In genomic region chr12:54385251-54385914, GRCh38 we compare ENCODE assay signal across 8 cellular contexts. TPM values are rescaled to one million over a fixed set of nuclear protein-coding genes. Genes with fewer than 3 reads are reported as not detected.
A peak's percentile ranks its signal among the peaks of the same experiment; 100 is the strongest.
DNase-seq lines count a peak whose midpoint lies in the region; ATAC-seq and TF ChIP-seq lines count a peak whose summit lies in the region.

No MANE protein-coding gene starts in this region.

- no peak overlapping the region for H3K9ac ChIP-seq in neuronal stem cell (ENCODE audit: low read depth, low read length, poor library complexity)

- H3K36me3 ChIP-seq in neuronal stem cell (replicated peaks in 1 of 2; ENCODE audit: control insufficient read depth in 2 of 2, insufficient read depth in 2 of 2, low read length in 2 of 2) = peaks cover 0 to 2% of the 10 kb centered on the region in 2 donors

- peak overlapping the region; percentile 76 for H2AFZ ChIP-seq in neuronal stem cell (ENCODE audit: low read length)

- H4K91ac ChIP-seq in neuronal stem cell (ENCODE audit: low read depth, low read length, poor library complexity) = no peak overlapping the region

- H3K4me1 ChIP-seq in neuronal stem cell (ENCODE audit: control insufficient read depth in 2 of 2, insufficient read depth in 1 of 2, low read depth in 1 of 2, low read length in 2 of 2) = peaks cover 46 to 51% of the 10 kb centered on the region in 2 donors

- intact Hi-C loops in activated CD8-positive, alpha-beta T cell treated with anti-CD3 and anti-CD28 coated beads for 36 hours (cut with micrococcal nuclease) = no loop called here

- no peak overlapping the region for H2BK12ac ChIP-seq in neuronal stem cell (ENCODE audit: low read length)

- H2BK5ac ChIP-seq in neuronal stem cell (ENCODE audit: low read length) = peak overlapping the region; percentile 33

- no peak overlapping the region for H3K4me3 ChIP-seq in neuronal stem cell (ENCODE audit: low read length in 2 of 2)

- H3K27ac Mint-ChIP-seq in activated CD8-positive, alpha-beta T cell treated with anti-CD3 and anti-CD28 coated beads for 36 hours = no peak overlapping the region

- H3K79me1 ChIP-seq in neuronal stem cell (ENCODE audit: low read depth, low read length) = peaks cover 4% of the 10 kb centered on the region

- peaks cover 12% of the 10 kb centered on the region for H3K4me1 Mint-ChIP-seq in activated CD8-positive, alpha-beta T cell treated with anti-CD3 and anti-CD28 coated beads for 36 hours (ENCODE audit: low read depth)

- WGBS in neuronal stem cell (ENCODE audit: extremely low coverage in 2 of 2, insufficient read length in 2 of 2, insufficient replicate concordance in 1 of 2), 2 donors = no CpG with 5 or more reads among the region's 10 CpGs

- CTCF ChIA-PET in activated CD8-positive, alpha-beta T cell treated with anti-CD3 and anti-CD28 coated beads for 36 hours (lab: Charles Lee) = interaction anchor here (1.7 to 7.9 kb wide), 3 partner anchors 14 to 17 kb away, joined by 10 to 74 read pairs (median 24); no protein-coding TSS in a partner anchor

- H4K8ac ChIP-seq in neuronal stem cell (ENCODE audit: low read depth, low read length) = no peak overlapping the region

- no peak overlapping the region for H3K14ac ChIP-seq in neuronal stem cell (ENCODE audit: low read length)

- no peaks in the 10 kb centered on the region for H3K9me3 ChIP-seq in neuronal stem cell (replicated peaks in 1 of 2; ENCODE audit: control insufficient read depth in 2 of 2, insufficient read depth in 1 of 2, low read depth in 1 of 2, low read length in 2 of 2)

- H2AK5ac ChIP-seq in neuronal stem cell (ENCODE audit: low read depth, low read length) = peak overlapping the region; percentile 4

- no peak overlapping the region for H3K4me3 Mint-ChIP-seq in activated CD8-positive, alpha-beta T cell treated with anti-CD3 and anti-CD28 coated beads for 36 hours

- peak overlapping the region; percentile 46 for H3K4me2 ChIP-seq in neuronal stem cell (ENCODE audit: insufficient read depth, low read length, poor library complexity, severe bottlenecking)

- H3K27me3 ChIP-seq in neuronal stem cell (ENCODE audit: control insufficient read depth in 3 of 3, insufficient read depth in 3 of 3, low read depth in 1 of 3, low read length in 3 of 3) = peaks cover 0 to 12% (median 0%) of the 10 kb centered on the region in 3 experiments

- no peak overlapping the region for H3K23ac ChIP-seq in neuronal stem cell (ENCODE audit: low read depth, low read length, poor library complexity)

- H3K4ac ChIP-seq in neuronal stem cell (ENCODE audit: low read length) = no peak overlapping the region

- H2BK120ac ChIP-seq in neuronal stem cell (ENCODE audit: low read depth, low read length) = no peak overlapping the region

- H3K9me3 Mint-ChIP-seq in activated CD8-positive, alpha-beta T cell treated with anti-CD3 and anti-CD28 coated beads for 36 hours = no peaks in the 10 kb centered on the region

- DNase-seq in cerebellum (ENCODE audit: low spot score) = peak; percentile 36
- DNase-seq in neuronal stem cell (ENCODE audit: low spot score) = no peak
- DNase-seq in DMS153 (lab: John Stamatoyannopoulos, UW) = no peak
- DNase-seq in activated CD8-positive, alpha-beta T cell treated with anti-CD3 and anti-CD28 coated beads for 36 hours = no peak
- no peak for DNase-seq in NCI-H128 (lab: John Stamatoyannopoulos, UW; ENCODE audit: unreplicated experiment)

- peak overlapping the region; percentile 22 for H3K18ac ChIP-seq in neuronal stem cell (ENCODE audit: low read length)

- POLR2A ChIA-PET in activated CD8-positive, alpha-beta T cell treated with anti-CD3 and anti-CD28 coated beads for 36 hours (lab: Charles Lee) = interaction anchor here (0.9 to 1.1 kb wide), 3 partner anchors 32 to 136 kb away, joined by 3 to 4 read pairs (median 3); no protein-coding TSS in a partner anchor

- TF ChIP-seq CTCF in activated CD8-positive, alpha-beta T cell treated with anti-CD3 and anti-CD28 coated beads for 36 hours (IDR thresholded peaks at IDR 0.05) = no peak

- ATAC-seq in GM18502 (IDR thresholded peaks at IDR 0.05; ENCODE audit: poor library complexity, unreplicated experiment) (peak; percentile 44), HG03039 (IDR thresholded peaks at IDR 0.05; ENCODE audit: unreplicated experiment) (peak; percentile 51), HG03521 (IDR thresholded peaks at IDR 0.05; ENCODE audit: unreplicated experiment) (no peak)
- ATAC-seq in activated CD8-positive, alpha-beta T cell treated with anti-CD3 and anti-CD28 coated beads for 36 hours = no peak

- H3K27ac ChIP-seq in neuronal stem cell (replicated peaks; ENCODE audit: low read length) = peak overlapping the region; percentile 16

- H3K36me3 Mint-ChIP-seq in activated CD8-positive, alpha-beta T cell treated with anti-CD3 and anti-CD28 coated beads for 36 hours (ENCODE audit: low read depth) = no peaks in the 10 kb centered on the region

- no peak overlapping the region for H2BK15ac ChIP-seq in neuronal stem cell (ENCODE audit: low read length)

- H3K27me3 Mint-ChIP-seq in activated CD8-positive, alpha-beta T cell treated with anti-CD3 and anti-CD28 coated beads for 36 hours = no peaks in the 10 kb centered on the region

RNA-seq across cellular contexts. Expression of gene ZNF385A, which starts 0.8 kb away (rescaled TPM):
- 1.7 TPM for total RNA-seq in cerebellum
- polyA plus RNA-seq in neuronal stem cell (2013, experiment 1 of 2) = 60.0 TPM
- 56.5 TPM for polyA plus RNA-seq in neuronal stem cell (2013, experiment 2 of 2)
- total RNA-seq in activated CD8-positive, alpha-beta T cell treated with anti-CD3 and anti-CD28 coated beads for 36 hours = 1 to 10 TPM; 1.1 to 2.5 TPM

RNA-seq across cellular contexts. Expression of gene GPR84, which starts 21.1 kb away (rescaled TPM):
- 0.36 TPM for total RNA-seq in cerebellum
- 0.03 TPM for polyA plus RNA-seq in neuronal stem cell (2013, experiment 1 of 2)
- 0.04 TPM for polyA plus RNA-seq in neuronal stem cell (2013, experiment 2 of 2)
- not detected for total RNA-seq in activated CD8-positive, alpha-beta T cell treated with anti-CD3 and anti-CD28 coated beads for 36 hours

RNA-seq across cellular contexts. Expression of gene ITGA5, which starts 33.7 kb away (rescaled TPM):
- 9.9 TPM for total RNA-seq in cerebellum
- 37.3 TPM for polyA plus RNA-seq in neuronal stem cell (2013, experiment 1 of 2)
- 38.6 TPM for polyA plus RNA-seq in neuronal stem cell (2013, experiment 2 of 2)
- total RNA-seq in activated CD8-positive, alpha-beta T cell treated with anti-CD3 and anti-CD28 coated beads for 36 hours = 10 to 100 TPM; 35.2 to 36.6 TPM

Comparison
In these comparisons a context has a peak if more than half of its experiments do, and no peak if none do; other contexts are left out.
1. ATAC-seq: peak in GM18502 (single experiment) and HG03039 (single experiment); none in activated CD8-positive, alpha-beta T cell treated with anti-CD3 and anti-CD28 coated beads for 36 hours (single experiment) and HG03521 (single experiment).